8 cellular contexts compared by ENCODE assay signal in the genomic region with DNA sequence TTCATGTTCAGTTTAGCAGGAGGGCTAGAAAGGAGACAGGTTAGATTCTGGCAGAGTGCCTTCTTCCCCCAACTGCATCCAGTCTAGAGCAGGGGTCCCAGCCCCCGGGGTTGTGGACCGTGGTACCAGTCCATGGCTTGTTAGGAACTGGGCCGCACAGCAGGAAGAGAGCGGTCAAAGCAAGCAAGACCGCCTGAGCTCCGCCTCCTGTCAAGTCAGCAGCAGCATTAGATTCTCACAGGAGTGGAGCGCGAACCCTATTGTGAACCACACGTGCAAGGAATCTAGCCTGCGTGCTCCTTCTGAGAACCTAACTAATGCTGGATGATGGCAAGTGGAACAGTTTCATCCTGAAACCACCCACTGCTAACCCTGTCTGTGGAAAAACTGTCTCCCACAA.
"Had no signal": no experiment of that assay in that cellular context is flagged by ENCODE, and none has a peak within 500 bp of the region (broad histone marks: within the 10 kb centered on the region; RNA-seq: fewer than 3 reads in every experiment).

No MANE protein-coding gene starts in this region.

- ATAC-seq: K562 had no signal

- H3K9me3 Mint-ChIP-seq: H9 had no signal

- DNase-seq: GM23248, GOT3, H9, HCEC 1CT, IMR-90 had no signal

- FAIRE-seq: H54, HTR-8/SVneo, K562 had no signal

- H3K27ac ChIP-seq: GM23248 had no signal

- H3K4me3 ChIP-seq: GM23248, K562 had no signal

- H3K4me3 Mint-ChIP-seq: H9 had no signal

- H3K9ac ChIP-seq: GM23248 had no signal

- H2AFZ ChIP-seq: GM23248 had no signal

- H3K27ac Mint-ChIP-seq: H9 had no signal

- H3K4me1 Mint-ChIP-seq: H9 had no signal
